Comparison of ENCODE assay signal across 9 cellular contexts in the genomic region with DNA sequence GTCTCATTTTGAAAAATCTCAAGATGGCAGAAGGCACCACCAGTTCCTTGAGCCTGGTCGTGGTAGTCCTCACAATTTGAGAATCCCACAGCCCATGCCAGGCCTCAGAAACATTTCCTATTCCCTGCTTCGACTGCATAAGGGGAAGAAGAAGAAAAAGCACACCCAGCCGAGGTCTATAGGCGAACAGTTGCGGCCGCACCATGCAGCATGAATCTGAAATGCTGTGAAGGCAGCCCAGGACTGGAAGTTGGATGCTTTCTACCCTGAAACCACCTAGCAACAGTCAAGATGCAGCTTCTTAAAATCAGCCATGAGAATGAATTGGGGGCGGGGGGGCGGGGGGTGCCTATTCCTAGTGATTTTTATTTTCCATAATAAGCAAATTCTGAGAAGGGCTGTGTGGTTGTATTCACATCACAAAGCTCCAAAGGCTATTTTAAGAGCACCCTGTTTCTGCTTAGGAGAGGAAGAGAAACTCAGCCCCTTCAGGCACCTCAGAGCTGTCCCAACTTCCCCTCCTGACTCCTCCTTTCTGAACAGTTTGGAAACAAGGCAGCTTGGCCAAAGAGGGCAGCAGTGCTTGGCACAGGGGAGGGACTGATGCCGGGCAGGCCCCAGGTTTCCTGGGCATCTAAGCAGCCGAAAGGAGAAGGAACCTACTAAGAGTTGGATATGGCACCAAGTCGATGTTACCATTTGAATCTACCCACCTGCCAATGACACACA.
A peak's percentile ranks its signal among the peaks of the same experiment; 100 is the strongest.
DNase-seq lines count a peak whose midpoint lies in the region; ATAC-seq, FAIRE-seq and TF ChIP-seq lines count a peak whose summit lies in the region.
"Had no signal": no experiment of that assay in that cellular context is flagged by ENCODE, and none has a peak within 500 bp of the region (broad histone marks: within the 10 kb centered on the region; RNA-seq: fewer than 3 reads in every experiment).

No MANE protein-coding gene starts in this region.

- TF ChIP-seq CTCF in pancreas (IDR thresholded peaks at IDR 0.05) (no peak), transverse colon (IDR thresholded peaks at IDR 0.05) (no peak)

- peaks cover 0 to 17% (median 9%) of the 10 kb centered on the region in 3 donors for H3K4me1 ChIP-seq in pancreas
- no peaks in the 10 kb centered on the region for H3K4me1 ChIP-seq in transverse colon

- no peak for TF ChIP-seq POLR2A in transverse colon (IDR thresholded peaks at IDR 0.05)

- H3K27ac ChIP-seq in pancreas (peak overlapping the region in 2 of 4 donors; percentile 15 to 70), transverse colon (peak overlapping the region in 1 of 4 donors; percentile 32)

- peak; percentile 55 for ATAC-seq in GM18909 (IDR thresholded peaks at IDR 0.05; ENCODE audit: poor library complexity, unreplicated experiment)
- ATAC-seq in HG02884 (IDR thresholded peaks at IDR 0.05; ENCODE audit: unreplicated experiment) = peak; percentile 74
- ATAC-seq in pancreas = peak in 3 of 4 donors; percentile 35 to 74 (median 66)

- no peaks in the 10 kb centered on the region for H3K36me3 ChIP-seq in pancreas
- H3K36me3 ChIP-seq in transverse colon = no peaks in the 10 kb centered on the region

- DNase-seq in UCSD-AML1 (lab: John Stamatoyannopoulos, UW; ENCODE audit: unreplicated experiment) = peak; percentile 41
- DNase-seq in pancreas = peak in 1 of 6 donors; percentile 25
- DNase-seq in NCI-H345 (lab: John Stamatoyannopoulos, UW) = no peak
- DNase-seq in transverse colon = no peak
- DNase-seq in NCI-H187 (lab: John Stamatoyannopoulos, UW) = no peak
- DNase-seq: NCI-H2171 treated with DMSO at 0.1 percent for 48 hours; stimulated activated CD4-positive, alpha-beta T cell treated with anti-CD3 and anti-CD28 coated beads, Interleukin-2, amount 100 ng/mL, for 24 hours had no signal

- in situ Hi-C loops in transverse colon (cut with MboI; ENCODE audit: low pct_ligation_motif_present in 1 of 4, low pct_unique_long_range_greater_than_20kb in 1 of 4, low sequenced_read_pairs in 3 of 4) = no loop called here

- no peak for TF ChIP-seq EP300 in transverse colon (IDR thresholded peaks at IDR 0.05; ENCODE audit: low read depth)

- H3K9me3 ChIP-seq in pancreas (no peaks in the 10 kb centered on the region), transverse colon (peaks cover 0 to 3% of the 10 kb centered on the region in 2 donors)

- 81 to 88% methylated on average over 11 of the region's 11 CpGs for WGBS in pancreas, 2 donors
- WGBS in transverse colon (ENCODE audit: low coverage in 1 of 2), 2 donors = 76 to 83% methylated on average over 4 to 11 of the region's 11 CpGs

- intact Hi-C loops in pancreas (cut with DNase I) (no loop called here), transverse colon (cut with DNase I; ENCODE audit: low total_unique reads) (no loop called here)

- H3K4me3 ChIP-seq in pancreas (no peak overlapping the region), transverse colon (no peak overlapping the region)

- H3K27me3 ChIP-seq in pancreas (no peaks in the 10 kb centered on the region), transverse colon (no peaks in the 10 kb centered on the region)

- no peak for FAIRE-seq in pancreas (lab: Jason Lieb, UNC)
